1 cellular context compared by ENCODE assay signal in the genomic region with DNA sequence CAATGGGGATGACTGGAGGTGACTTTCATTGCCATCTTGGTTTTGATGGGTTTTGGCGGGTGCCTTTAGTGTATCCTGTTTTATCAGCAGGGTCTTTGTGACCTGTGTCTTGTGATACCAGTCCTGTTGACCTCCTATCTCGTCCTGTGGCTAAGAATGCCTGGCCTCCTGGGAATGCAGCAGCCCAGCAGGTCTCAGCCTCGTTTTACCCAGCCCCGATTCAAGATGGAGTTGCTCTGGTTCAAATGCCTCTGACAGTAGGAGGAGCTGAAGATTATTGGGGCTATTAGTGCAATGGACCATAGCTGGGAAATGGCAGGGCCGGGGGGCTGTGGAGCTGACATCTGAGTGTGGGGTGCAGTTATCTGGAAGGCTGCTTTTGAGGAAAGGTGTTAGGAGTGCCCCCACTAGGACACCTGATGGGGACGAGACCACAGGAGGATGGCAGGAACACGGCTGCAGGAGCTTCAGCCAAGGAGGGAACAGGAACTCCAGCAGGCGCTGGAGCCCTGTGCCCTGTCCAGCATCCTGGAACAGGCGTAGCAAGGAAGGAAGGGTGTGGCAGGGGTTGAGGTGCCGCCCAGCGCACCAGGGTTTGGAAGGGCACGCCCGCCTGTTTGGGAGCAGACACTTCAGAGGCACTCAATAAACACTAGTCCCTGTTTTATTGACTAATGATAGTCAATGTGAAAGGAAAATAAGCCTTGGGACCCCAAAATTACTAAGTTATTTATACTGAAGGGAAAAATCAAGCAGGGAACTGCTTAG.
TF ChIP-seq lines count a peak whose summit lies in the region.

No MANE protein-coding gene starts in this region.

TF ChIP-seq in Ishikawa, 13 proteins besides CTCF, POLR2A, EP300 and RAD21 (continued from another document):
- TF ChIP-seq, protein P1, sequence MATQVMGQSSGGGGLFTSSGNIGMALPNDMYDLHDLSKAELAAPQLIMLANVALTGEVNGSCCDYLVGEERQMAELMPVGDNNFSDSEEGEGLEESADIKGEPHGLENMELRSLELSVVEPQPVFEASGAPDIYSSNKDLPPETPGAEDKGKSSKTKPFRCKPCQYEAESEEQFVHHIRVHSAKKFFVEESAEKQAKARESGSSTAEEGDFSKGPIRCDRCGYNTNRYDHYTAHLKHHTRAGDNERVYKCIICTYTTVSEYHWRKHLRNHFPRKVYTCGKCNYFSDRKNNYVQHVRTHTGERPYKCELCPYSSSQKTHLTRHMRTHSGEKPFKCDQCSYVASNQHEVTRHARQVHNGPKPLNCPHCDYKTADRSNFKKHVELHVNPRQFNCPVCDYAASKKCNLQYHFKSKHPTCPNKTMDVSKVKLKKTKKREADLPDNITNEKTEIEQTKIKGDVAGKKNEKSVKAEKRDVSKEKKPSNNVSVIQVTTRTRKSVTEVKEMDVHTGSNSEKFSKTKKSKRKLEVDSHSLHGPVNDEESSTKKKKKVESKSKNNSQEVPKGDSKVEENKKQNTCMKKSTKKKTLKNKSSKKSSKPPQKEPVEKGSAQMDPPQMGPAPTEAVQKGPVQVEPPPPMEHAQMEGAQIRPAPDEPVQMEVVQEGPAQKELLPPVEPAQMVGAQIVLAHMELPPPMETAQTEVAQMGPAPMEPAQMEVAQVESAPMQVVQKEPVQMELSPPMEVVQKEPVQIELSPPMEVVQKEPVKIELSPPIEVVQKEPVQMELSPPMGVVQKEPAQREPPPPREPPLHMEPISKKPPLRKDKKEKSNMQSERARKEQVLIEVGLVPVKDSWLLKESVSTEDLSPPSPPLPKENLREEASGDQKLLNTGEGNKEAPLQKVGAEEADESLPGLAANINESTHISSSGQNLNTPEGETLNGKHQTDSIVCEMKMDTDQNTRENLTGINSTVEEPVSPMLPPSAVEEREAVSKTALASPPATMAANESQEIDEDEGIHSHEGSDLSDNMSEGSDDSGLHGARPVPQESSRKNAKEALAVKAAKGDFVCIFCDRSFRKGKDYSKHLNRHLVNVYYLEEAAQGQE (IDR thresholded peaks at IDR 0.05; ENCODE audit: low read depth), result 0 out of 2 replicates have a peak, but pooled peaks have one; percentile 25
